In the genomic region with DNA sequence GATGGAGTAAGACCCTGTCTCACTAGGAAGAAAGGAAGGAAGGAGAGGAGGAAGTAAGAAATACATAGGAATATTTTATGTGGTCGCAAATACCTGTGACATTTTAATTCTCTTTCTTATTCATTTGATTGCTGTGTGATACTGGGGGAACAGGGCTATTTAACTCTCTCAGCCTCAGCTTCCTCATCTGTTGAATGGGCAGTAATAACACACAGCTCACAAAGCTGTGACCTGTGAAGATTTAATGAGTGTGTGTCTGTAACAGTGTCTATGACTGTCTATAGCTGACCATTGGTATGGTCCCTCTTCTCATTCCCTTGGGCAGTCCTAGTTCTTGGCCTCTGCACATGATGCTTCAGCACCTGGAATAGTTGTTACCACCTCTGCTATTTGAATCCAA, we compare ENCODE assay signal across 24 cellular contexts. TPM values are rescaled to one million over a fixed set of nuclear protein-coding genes. Genes with fewer than 3 reads are reported as not detected.
DNase-seq lines count a peak whose midpoint lies in the region; ATAC-seq, FAIRE-seq and TF ChIP-seq lines count a peak whose summit lies in the region.
"Had no signal": no experiment of that assay in that cellular context is flagged by ENCODE, and none has a peak within 500 bp of the region (broad histone marks: within the 10 kb centered on the region; RNA-seq: fewer than 3 reads in every experiment).

No MANE protein-coding gene starts in this region.

- TF ChIP-seq EP300 in esophagus muscularis mucosa (IDR thresholded peaks at IDR 0.05) = no peak

- H3K27me3 ChIP-seq in esophagus muscularis mucosa = no peaks in the 10 kb centered on the region
- H3K27me3 ChIP-seq: BE2C; BLaER1 treated with 17β-estradiol and CSF1 and Interleukin-3, amounts not matched to agents 10 nM and 100 nM had no signal

- H3K4me3 Mint-ChIP-seq in T-helper 17 cell = no peak overlapping the region
- no peak overlapping the region for H3K4me3 Mint-ChIP-seq in T-helper 2 cell treated with Interferon-gamma antibody and Interleukin-4, amounts not matched to agents 5 μg/mL and 100 μg/mL, for 36 hours
- H3K4me3 Mint-ChIP-seq: CD14-positive monocyte; CD4-positive, alpha-beta T cell; CD8-positive, alpha-beta memory T cell; GM23338 had no signal

- no peaks in the 10 kb centered on the region for H3K9me3 Mint-ChIP-seq in T-helper 2 cell treated with Interferon-gamma antibody and Interleukin-4, amounts not matched to agents 5 μg/mL and 100 μg/mL, for 36 hours
- H3K9me3 Mint-ChIP-seq: CD4-positive, alpha-beta T cell; GM23338 had no signal

- no peak for TF ChIP-seq CTCF in esophagus muscularis mucosa (IDR thresholded peaks at IDR 0.05)

- DNase-seq in GM12891 (ENCODE audit: insufficient read length, low spot score) (no peak), T-helper 17 cell (no peak), esophagus muscularis mucosa (ENCODE audit: extremely low spot score) (peak; percentile 70), frontal cortex (ENCODE audit: low spot score in 2 of 2) (no peak), NCI-H524 (lab: John Stamatoyannopoulos, UW) (no peak)
- no peak for DNase-seq in T-helper 2 cell treated with Interferon-gamma antibody and Interleukin-4, amounts not matched to agents 5 μg/mL and 100 μg/mL, for 36 hours (ENCODE audit: low spot score)
- DNase-seq: 8988T; ACHN; AML-193; BE2C; CD4-positive, alpha-beta T cell; CD8-positive, alpha-beta memory T cell; DMS 273 treated with DMSO at 0.1 percent for 48 hours; DMS79; EL; GDM1 had no signal

- FAIRE-seq in GM12891 (lab: Jason Lieb, UNC) = peak; percentile 76
- no peak for FAIRE-seq in frontal cortex (lab: Jason Lieb, UNC)
- FAIRE-seq: A549, GM12878, GM18507, H54 had no signal

- no peak for TF ChIP-seq POLR2A in GM12891 (IDR thresholded peaks at IDR 0.05; ENCODE audit: low read depth, low read length)
- TF ChIP-seq POLR2A in esophagus muscularis mucosa (IDR thresholded peaks at IDR 0.05; ENCODE audit: low read depth) = no peak

- H3K27ac Mint-ChIP-seq in T-helper 17 cell = peak overlapping the region; percentile 70
- no peak overlapping the region for H3K27ac Mint-ChIP-seq in T-helper 2 cell treated with Interferon-gamma antibody and Interleukin-4, amounts not matched to agents 5 μg/mL and 100 μg/mL, for 36 hours
- H3K27ac Mint-ChIP-seq: CD4-positive, alpha-beta T cell; CD8-positive, alpha-beta memory T cell; GM23338 had no signal

- 100% methylated on average over 1 of the region's 1 CpG for WGBS in esophagus muscularis mucosa

- H3K4me3 ChIP-seq in esophagus muscularis mucosa = no peak overlapping the region
- H3K4me3 ChIP-seq: A549; BLaER1 treated with 17β-estradiol and CSF1 and Interleukin-3, amounts not matched to agents 10 nM and 100 nM; GM12878; GM23338; HAP-1 had no signal

- ATAC-seq in T-helper 17 cell = no peak
- ATAC-seq: A549, GM12878, GM23338 had no signal

- H3K9me3 ChIP-seq in T-helper 17 cell (ENCODE audit: control insufficient read depth, low read length, poor library complexity, severe bottlenecking) (no peaks in the 10 kb centered on the region), esophagus muscularis mucosa (no peaks in the 10 kb centered on the region)
- H3K9me3 ChIP-seq: A549, BE2C, HAP-1 had no signal

- no peaks in the 10 kb centered on the region for H3K36me3 Mint-ChIP-seq in T-helper 17 cell (ENCODE audit: low read depth)
- H3K36me3 Mint-ChIP-seq in T-helper 2 cell treated with Interferon-gamma antibody and Interleukin-4, amounts not matched to agents 5 μg/mL and 100 μg/mL, for 36 hours (ENCODE audit: low read depth) = no peaks in the 10 kb centered on the region
- H3K36me3 Mint-ChIP-seq: CD14-positive monocyte had no signal

- H3K36me3 ChIP-seq in esophagus muscularis mucosa = no peaks in the 10 kb centered on the region
- H3K36me3 ChIP-seq: BE2C; BLaER1 treated with 17β-estradiol and CSF1 and Interleukin-3, amounts not matched to agents 10 nM and 100 nM; HAP-1 had no signal

- peaks cover 4% of the 10 kb centered on the region for H3K27me3 Mint-ChIP-seq in T-helper 17 cell
- no peaks in the 10 kb centered on the region for H3K27me3 Mint-ChIP-seq in T-helper 2 cell treated with Interferon-gamma antibody and Interleukin-4, amounts not matched to agents 5 μg/mL and 100 μg/mL, for 36 hours (ENCODE audit: low read depth)
- H3K27me3 Mint-ChIP-seq: CD4-positive, alpha-beta T cell had no signal

- intact Hi-C loops in esophagus muscularis mucosa (cut with DNase I) = no loop called here

- peaks cover 0 to 11% (median 5%) of the 10 kb centered on the region in 4 donors for H3K4me1 ChIP-seq in esophagus muscularis mucosa
- H3K4me1 ChIP-seq: BE2C had no signal

- peaks cover 7% of the 10 kb centered on the region for H3K4me1 Mint-ChIP-seq in T-helper 17 cell
- H3K4me1 Mint-ChIP-seq in T-helper 2 cell treated with Interferon-gamma antibody and Interleukin-4, amounts not matched to agents 5 μg/mL and 100 μg/mL, for 36 hours (ENCODE audit: low read depth) = peaks cover 12% of the 10 kb centered on the region

- no peak overlapping the region for H3K27ac ChIP-seq in esophagus muscularis mucosa (replicated peaks in 1 of 4)
- H3K27ac ChIP-seq: A549; BLaER1 treated with 17β-estradiol and CSF1 and Interleukin-3, amounts not matched to agents 10 nM and 100 nM had no signal

TF ChIP-seq in GM12891, 5 proteins besides CTCF, POLR2A, EP300 and RAD21:
- TF ChIP-seq TAF1 (IDR thresholded peaks at IDR 0.05; ENCODE audit: low read depth, low read length) = no peak
- no peak for TF ChIP-seq POU2F2 (IDR thresholded peaks at IDR 0.05; ENCODE audit: low read depth, low read length)
- no peak for TF ChIP-seq SPI1 (IDR thresholded peaks at IDR 0.05; ENCODE audit: low read depth, low read length)
- no peak for TF ChIP-seq POLR2AphosphoS5 (IDR thresholded peaks at IDR 0.05; ENCODE audit: low read depth, low read length)
- TF ChIP-seq PAX5 (IDR thresholded peaks at IDR 0.05; ENCODE audit: insufficient read depth, low read length, severe bottlenecking) = no peak
TF ChIP-seq in GM12891: peak in this region for 0.

RNA-seq across cellular contexts. Expression of a gene that starts 13.6 kb away (rescaled TPM):
- 0.06 TPM for polyA plus RNA-seq in GM12891 (2012; ENCODE audit: low read depth, missing spikeins)
- total RNA-seq in T-helper 17 cell (under 1 TPM; 0.02 to 0.13 TPM), esophagus muscularis mucosa (10 to 100 TPM; 19.5 to 46.7 (median 22.9) TPM), frontal cortex (76.2 TPM)
- total RNA-seq: CD4-positive, alpha-beta T cell had no signal
- polyA plus RNA-seq: CD14-positive monocyte had no signal

RNA-seq across cellular contexts. Expression of a gene that starts 28.5 kb away (rescaled TPM):
- polyA plus RNA-seq in GM12891 (2012; ENCODE audit: low read depth, missing spikeins) = 25.1 TPM
- total RNA-seq in T-helper 17 cell (10 to 100 TPM; 17.5 to 22.6 TPM), esophagus muscularis mucosa (10 to 100 TPM; 19.0 to 25.7 (median 23.5) TPM), frontal cortex (125 TPM)

Comparison
In these comparisons a context has a peak if more than half of its experiments do, and no peak if none do; other contexts are left out.
1. RNA of a gene that starts 13.6 kb away (total RNA-seq): 76.2 TPM in frontal cortex (single experiment) and 19.5 to 46.7 TPM in esophagus muscularis mucosa; 0.02 to 0.13 TPM in T-helper 17 cell; every median in the first group is over 10 times any median in the second.